Comparison of ENCODE assay signal across 34 cellular contexts in genomic region chr4:121876070-121876469, GRCh38.
"Had no signal": no experiment of that assay in that cellular context is flagged by ENCODE, and none has a peak within 500 bp of the region (broad histone marks: within the 10 kb centered on the region; RNA-seq: fewer than 3 reads in every experiment).

No MANE protein-coding gene starts in this region.

- H3K4me3 ChIP-seq: MG63 had no signal

- H3K9me3 ChIP-seq: MG63 had no signal

- DNase-seq: Karpas-422, Kasumi-1, MG63, MM.1S, NCI-H1048, NCI-H1092, NCI-H1092 treated with DMSO at 0.1 percent for 48 hours, NCI-H1105, NCI-H1105 treated with DMSO at 0.1 percent for 48 hours, NCI-H1417, NCI-H1417 treated with DMSO at 0.1 percent for 48 hours, NCI-H1436, NCI-H1436 treated with DMSO at 0.1 percent for 48 hours, NCI-H146, NCI-H1694, NCI-H1694 treated with DMSO at 0.1 percent for 48 hours, NCI-H187, NCI-H187 treated with DMSO at 0.1 percent for 48 hours, NCI-H1930, NCI-H2029, NCI-H2029 treated with DMSO at 0.1 percent for 48 hours, NCI-H2081, NCI-H2081 treated with DMSO at 0.1 percent for 48 hours, NCI-H2107, NCI-H2171, NCI-H2171 treated with DMSO at 0.1 percent for 48 hours, NCI-H2227 treated with DMSO at 0.1 percent for 48 hours, NCI-H226, NCI-H345, NCI-H446, NCI-H446 treated with DMSO at 0.1 percent for 48 hours, NCI-H510A, NCI-H510A treated with DMSO at 0.1 percent for 48 hours, NCI-H524 had no signal

- H3K36me3 ChIP-seq: MG63 had no signal
